Comparison of ENCODE assay signal across 3 cellular contexts in genomic region chr2:73728043-73728442, GRCh38.
TF ChIP-seq lines count a peak whose summit lies in the region.

No MANE protein-coding gene starts in this region.

TF ChIP-seq in GM23338, 12 proteins besides CTCF, POLR2A, EP300 and RAD21:
- TF ChIP-seq, protein P1, sequence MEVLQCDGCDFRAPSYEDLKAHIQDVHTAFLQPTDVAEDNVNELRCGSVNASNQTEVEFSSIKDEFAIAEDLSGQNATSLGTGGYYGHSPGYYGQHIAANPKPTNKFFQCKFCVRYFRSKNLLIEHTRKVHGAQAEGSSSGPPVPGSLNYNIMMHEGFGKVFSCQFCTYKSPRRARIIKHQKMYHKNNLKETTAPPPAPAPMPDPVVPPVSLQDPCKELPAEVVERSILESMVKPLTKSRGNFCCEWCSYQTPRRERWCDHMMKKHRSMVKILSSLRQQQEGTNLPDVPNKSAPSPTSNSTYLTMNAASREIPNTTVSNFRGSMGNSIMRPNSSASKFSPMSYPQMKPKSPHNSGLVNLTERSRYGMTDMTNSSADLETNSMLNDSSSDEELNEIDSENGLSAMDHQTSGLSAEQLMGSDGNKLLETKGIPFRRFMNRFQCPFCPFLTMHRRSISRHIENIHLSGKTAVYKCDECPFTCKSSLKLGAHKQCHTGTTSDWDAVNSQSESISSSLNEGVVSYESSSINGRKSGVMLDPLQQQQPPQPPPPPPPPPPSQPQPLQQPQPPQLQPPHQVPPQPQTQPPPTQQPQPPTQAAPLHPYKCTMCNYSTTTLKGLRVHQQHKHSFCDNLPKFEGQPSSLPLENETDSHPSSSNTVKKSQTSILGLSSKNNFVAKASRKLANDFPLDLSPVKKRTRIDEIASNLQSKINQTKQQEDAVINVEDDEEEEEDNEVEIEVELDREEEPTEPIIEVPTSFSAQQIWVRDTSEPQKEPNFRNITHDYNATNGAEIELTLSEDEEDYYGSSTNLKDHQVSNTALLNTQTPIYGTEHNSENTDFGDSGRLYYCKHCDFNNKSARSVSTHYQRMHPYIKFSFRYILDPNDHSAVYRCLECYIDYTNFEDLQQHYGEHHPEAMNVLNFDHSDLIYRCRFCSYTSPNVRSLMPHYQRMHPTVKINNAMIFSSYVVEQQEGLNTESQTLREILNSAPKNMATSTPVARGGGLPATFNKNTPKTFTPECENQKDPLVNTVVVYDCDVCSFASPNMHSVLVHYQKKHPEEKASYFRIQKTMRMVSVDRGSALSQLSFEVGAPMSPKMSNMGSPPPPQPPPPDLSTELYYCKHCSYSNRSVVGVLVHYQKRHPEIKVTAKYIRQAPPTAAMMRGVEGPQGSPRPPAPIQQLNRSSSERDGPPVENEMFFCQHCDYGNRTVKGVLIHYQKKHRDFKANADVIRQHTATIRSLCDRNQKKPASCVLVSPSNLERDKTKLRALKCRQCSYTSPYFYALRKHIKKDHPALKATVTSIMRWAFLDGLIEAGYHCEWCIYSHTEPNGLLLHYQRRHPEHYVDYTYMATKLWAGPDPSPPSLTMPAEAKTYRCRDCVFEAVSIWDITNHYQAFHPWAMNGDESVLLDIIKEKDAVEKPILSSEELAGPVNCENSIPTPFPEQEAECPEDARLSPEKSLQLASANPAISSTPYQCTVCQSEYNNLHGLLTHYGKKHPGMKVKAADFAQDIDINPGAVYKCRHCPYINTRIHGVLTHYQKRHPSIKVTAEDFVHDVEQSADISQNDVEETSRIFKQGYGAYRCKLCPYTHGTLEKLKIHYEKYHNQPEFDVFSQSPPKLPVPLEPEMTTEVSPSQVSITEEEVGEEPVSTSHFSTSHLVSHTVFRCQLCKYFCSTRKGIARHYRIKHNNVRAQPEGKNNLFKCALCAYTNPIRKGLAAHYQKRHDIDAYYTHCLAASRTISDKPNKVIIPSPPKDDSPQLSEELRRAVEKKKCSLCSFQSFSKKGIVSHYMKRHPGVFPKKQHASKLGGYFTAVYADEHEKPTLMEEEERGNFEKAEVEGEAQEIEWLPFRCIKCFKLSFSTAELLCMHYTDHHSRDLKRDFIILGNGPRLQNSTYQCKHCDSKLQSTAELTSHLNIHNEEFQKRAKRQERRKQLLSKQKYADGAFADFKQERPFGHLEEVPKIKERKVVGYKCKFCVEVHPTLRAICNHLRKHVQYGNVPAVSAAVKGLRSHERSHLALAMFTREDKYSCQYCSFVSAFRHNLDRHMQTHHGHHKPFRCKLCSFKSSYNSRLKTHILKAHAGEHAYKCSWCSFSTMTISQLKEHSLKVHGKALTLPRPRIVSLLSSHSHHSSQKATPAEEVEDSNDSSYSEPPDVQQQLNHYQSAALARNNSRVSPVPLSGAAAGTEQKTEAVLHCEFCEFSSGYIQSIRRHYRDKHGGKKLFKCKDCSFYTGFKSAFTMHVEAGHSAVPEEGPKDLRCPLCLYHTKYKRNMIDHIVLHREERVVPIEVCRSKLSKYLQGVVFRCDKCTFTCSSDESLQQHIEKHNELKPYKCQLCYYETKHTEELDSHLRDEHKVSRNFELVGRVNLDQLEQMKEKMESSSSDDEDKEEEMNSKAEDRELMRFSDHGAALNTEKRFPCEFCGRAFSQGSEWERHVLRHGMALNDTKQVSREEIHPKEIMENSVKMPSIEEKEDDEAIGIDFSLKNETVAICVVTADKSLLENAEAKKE (CRISPR knock-in tag; IDR thresholded peaks at IDR 0.05), result no peak
- TF ChIP-seq POLR2AphosphoS5 (IDR thresholded peaks at IDR 0.05; ENCODE audit: low read depth) (no peak), NANOG (IDR thresholded peaks at IDR 0.05; ENCODE audit: borderline replicate concordance) (no peak)

TF ChIP-seq in HCT116, 20 proteins besides CTCF, POLR2A, EP300 and RAD21:
- no peak for TF ChIP-seq ZFX (IDR thresholded peaks at IDR 0.05)
- TF ChIP-seq ELF1 (IDR thresholded peaks at IDR 0.05; ENCODE audit: borderline replicate concordance, low read depth), result no peak
- TF ChIP-seq ZNF274 (IDR thresholded peaks at IDR 0.05; ENCODE audit: low read depth, low read length), result no peak
- TF ChIP-seq CEBPB (IDR thresholded peaks at IDR 0.05; ENCODE audit: low read depth), result no peak
- TF ChIP-seq JUND (IDR thresholded peaks at IDR 0.05), result no peak
- TF ChIP-seq CBX3 (IDR thresholded peaks at IDR 0.05; ENCODE audit: low read depth), result no peak
- TF ChIP-seq SP1 (IDR thresholded peaks at IDR 0.05; ENCODE audit: low read depth), result no peak
- no peak for TF ChIP-seq SRF (IDR thresholded peaks at IDR 0.05; ENCODE audit: low read depth)
- no peak for TF ChIP-seq TCF7L2 (IDR thresholded peaks at IDR 0.05; ENCODE audit: borderline replicate concordance, extremely low read depth, insufficient read depth, insufficient read length)
- TF ChIP-seq, protein P2, sequence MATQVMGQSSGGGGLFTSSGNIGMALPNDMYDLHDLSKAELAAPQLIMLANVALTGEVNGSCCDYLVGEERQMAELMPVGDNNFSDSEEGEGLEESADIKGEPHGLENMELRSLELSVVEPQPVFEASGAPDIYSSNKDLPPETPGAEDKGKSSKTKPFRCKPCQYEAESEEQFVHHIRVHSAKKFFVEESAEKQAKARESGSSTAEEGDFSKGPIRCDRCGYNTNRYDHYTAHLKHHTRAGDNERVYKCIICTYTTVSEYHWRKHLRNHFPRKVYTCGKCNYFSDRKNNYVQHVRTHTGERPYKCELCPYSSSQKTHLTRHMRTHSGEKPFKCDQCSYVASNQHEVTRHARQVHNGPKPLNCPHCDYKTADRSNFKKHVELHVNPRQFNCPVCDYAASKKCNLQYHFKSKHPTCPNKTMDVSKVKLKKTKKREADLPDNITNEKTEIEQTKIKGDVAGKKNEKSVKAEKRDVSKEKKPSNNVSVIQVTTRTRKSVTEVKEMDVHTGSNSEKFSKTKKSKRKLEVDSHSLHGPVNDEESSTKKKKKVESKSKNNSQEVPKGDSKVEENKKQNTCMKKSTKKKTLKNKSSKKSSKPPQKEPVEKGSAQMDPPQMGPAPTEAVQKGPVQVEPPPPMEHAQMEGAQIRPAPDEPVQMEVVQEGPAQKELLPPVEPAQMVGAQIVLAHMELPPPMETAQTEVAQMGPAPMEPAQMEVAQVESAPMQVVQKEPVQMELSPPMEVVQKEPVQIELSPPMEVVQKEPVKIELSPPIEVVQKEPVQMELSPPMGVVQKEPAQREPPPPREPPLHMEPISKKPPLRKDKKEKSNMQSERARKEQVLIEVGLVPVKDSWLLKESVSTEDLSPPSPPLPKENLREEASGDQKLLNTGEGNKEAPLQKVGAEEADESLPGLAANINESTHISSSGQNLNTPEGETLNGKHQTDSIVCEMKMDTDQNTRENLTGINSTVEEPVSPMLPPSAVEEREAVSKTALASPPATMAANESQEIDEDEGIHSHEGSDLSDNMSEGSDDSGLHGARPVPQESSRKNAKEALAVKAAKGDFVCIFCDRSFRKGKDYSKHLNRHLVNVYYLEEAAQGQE (IDR thresholded peaks at IDR 0.05; ENCODE audit: low read depth), result no peak
- no peak for TF ChIP-seq FOSL1 (IDR thresholded peaks at IDR 0.05; ENCODE audit: low read depth)
- TF ChIP-seq EZH2 (IDR thresholded peaks at IDR 0.05), result no peak
- no peak for TF ChIP-seq EGR1 (IDR thresholded peaks at IDR 0.05; ENCODE audit: low read depth)
TF ChIP-seq in HCT116: peak in this region for 0.

TF ChIP-seq in K562, 482 proteins besides CTCF, POLR2A, EP300 and RAD21:
- TF ChIP-seq, protein P3, sequence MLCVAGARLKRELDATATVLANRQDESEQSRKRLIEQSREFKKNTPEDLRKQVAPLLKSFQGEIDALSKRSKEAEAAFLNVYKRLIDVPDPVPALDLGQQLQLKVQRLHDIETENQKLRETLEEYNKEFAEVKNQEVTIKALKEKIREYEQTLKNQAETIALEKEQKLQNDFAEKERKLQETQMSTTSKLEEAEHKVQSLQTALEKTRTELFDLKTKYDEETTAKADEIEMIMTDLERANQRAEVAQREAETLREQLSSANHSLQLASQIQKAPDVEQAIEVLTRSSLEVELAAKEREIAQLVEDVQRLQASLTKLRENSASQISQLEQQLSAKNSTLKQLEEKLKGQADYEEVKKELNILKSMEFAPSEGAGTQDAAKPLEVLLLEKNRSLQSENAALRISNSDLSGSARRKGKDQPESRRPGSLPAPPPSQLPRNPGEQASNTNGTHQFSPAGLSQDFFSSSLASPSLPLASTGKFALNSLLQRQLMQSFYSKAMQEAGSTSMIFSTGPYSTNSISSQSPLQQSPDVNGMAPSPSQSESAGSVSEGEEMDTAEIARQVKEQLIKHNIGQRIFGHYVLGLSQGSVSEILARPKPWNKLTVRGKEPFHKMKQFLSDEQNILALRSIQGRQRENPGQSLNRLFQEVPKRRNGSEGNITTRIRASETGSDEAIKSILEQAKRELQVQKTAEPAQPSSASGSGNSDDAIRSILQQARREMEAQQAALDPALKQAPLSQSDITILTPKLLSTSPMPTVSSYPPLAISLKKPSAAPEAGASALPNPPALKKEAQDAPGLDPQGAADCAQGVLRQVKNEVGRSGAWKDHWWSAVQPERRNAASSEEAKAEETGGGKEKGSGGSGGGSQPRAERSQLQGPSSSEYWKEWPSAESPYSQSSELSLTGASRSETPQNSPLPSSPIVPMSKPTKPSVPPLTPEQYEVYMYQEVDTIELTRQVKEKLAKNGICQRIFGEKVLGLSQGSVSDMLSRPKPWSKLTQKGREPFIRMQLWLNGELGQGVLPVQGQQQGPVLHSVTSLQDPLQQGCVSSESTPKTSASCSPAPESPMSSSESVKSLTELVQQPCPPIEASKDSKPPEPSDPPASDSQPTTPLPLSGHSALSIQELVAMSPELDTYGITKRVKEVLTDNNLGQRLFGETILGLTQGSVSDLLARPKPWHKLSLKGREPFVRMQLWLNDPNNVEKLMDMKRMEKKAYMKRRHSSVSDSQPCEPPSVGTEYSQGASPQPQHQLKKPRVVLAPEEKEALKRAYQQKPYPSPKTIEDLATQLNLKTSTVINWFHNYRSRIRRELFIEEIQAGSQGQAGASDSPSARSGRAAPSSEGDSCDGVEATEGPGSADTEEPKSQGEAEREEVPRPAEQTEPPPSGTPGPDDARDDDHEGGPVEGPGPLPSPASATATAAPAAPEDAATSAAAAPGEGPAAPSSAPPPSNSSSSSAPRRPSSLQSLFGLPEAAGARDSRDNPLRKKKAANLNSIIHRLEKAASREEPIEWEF (CRISPR knock-in tag; IDR thresholded peaks at IDR 0.05), result no peak
- TF ChIP-seq, protein P4, sequence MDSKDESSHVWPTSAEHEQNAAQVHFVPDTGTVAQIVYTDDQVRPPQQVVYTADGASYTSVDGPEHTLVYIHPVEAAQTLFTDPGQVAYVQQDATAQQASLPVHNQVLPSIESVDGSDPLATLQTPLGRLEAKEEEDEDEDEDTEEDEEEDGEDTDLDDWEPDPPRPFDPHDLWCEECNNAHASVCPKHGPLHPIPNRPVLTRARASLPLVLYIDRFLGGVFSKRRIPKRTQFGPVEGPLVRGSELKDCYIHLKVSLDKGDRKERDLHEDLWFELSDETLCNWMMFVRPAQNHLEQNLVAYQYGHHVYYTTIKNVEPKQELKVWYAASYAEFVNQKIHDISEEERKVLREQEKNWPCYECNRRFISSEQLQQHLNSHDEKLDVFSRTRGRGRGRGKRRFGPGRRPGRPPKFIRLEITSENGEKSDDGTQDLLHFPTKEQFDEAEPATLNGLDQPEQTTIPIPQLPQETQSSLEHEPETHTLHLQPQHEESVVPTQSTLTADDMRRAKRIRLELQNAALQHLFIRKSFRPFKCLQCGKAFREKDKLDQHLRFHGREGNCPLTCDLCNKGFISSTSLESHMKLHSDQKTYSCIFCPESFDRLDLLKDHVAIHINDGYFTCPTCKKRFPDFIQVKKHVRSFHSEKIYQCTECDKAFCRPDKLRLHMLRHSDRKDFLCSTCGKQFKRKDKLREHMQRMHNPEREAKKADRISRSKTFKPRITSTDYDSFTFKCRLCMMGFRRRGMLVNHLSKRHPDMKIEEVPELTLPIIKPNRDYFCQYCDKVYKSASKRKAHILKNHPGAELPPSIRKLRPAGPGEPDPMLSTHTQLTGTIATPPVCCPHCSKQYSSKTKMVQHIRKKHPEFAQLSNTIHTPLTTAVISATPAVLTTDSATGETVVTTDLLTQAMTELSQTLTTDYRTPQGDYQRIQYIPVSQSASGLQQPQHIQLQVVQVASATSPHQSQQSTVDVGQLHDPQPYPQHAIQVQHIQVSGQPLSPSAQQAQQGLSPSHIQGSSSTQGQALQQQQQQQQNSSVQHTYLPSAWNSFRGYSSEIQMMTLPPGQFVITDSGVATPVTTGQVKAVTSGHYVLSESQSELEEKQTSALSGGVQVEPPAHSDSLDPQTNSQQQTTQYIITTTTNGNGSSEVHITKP (IDR thresholded peaks at IDR 0.05; ENCODE audit: partially characterized antibody), result no peak
